1 cellular context compared by ENCODE assay signal in the genomic region with DNA sequence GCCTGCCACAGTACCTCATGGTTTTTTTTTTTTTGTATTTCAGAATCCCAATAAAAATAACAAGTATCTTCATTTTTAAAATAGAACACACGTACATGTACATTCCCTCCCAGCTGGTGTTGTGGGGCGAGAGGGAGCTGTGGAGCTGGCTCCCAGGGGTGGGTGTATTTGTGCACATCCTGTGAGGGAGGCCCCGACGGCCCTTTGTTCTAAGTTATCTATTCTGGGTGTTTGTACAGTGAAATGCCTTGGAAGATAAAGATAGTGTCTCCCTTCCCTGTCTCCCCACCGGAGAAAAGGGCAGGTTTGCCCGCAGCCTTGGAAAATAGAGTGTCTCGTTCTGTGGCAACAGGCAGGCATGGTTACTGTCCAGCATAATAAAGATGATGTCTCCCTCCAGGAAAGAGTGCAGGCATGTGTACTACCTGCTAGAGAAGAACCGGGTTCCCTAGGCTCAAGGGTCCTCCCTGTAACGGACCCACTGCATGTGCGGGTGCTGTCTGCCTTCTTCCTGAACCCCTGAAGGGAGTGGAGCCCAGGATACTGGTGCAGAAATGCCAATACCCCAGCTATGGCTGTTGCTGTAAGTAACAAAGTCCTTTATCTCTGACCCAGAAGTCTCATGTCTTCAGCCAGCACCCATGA.
A peak's percentile ranks its signal among the peaks of the same experiment; 100 is the strongest.
TF ChIP-seq lines count a peak whose summit lies in the region.

No MANE protein-coding gene starts in this region.

TF ChIP-seq in HepG2, 621 proteins besides CTCF, POLR2A, EP300 and RAD21 (continued from another document and continues in another):
- no peak for TF ChIP-seq MTERF4 (CRISPR knock-in tag; IDR thresholded peaks at IDR 0.05)
- no peak for TF ChIP-seq CEBPG (CRISPR knock-in tag; IDR thresholded peaks at IDR 0.05)
- TF ChIP-seq ZNF253 (CRISPR knock-in tag; IDR thresholded peaks at IDR 0.05; ENCODE audit: borderline replicate concordance): no peak
- no peak for TF ChIP-seq RFX3 (CRISPR knock-in tag; IDR thresholded peaks at IDR 0.05)
- no peak for TF ChIP-seq ATAD3A (CRISPR knock-in tag; IDR thresholded peaks at IDR 0.05)
- TF ChIP-seq, protein P1, sequence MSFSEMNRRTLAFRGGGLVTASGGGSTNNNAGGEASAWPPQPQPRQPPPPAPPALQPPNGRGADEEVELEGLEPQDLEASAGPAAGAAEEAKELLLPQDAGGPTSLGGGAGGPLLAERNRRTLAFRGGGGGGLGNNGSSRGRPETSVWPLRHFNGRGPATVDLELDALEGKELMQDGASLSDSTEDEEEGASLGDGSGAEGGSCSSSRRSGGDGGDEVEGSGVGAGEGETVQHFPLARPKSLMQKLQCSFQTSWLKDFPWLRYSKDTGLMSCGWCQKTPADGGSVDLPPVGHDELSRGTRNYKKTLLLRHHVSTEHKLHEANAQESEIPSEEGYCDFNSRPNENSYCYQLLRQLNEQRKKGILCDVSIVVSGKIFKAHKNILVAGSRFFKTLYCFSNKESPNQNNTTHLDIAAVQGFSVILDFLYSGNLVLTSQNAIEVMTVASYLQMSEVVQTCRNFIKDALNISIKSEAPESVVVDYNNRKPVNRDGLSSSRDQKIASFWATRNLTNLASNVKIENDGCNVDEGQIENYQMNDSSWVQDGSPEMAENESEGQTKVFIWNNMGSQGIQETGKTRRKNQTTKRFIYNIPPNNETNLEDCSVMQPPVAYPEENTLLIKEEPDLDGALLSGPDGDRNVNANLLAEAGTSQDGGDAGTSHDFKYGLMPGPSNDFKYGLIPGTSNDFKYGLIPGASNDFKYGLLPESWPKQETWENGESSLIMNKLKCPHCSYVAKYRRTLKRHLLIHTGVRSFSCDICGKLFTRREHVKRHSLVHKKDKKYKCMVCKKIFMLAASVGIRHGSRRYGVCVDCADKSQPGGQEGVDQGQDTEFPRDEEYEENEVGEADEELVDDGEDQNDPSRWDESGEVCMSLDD (CRISPR knock-in tag; IDR thresholded peaks at IDR 0.05; ENCODE audit: borderline replicate concordance): no peak
- no peak for TF ChIP-seq ELK4 (CRISPR knock-in tag; IDR thresholded peaks at IDR 0.05; ENCODE audit: borderline replicate concordance)
- no peak for TF ChIP-seq KDM5B (CRISPR knock-in tag; IDR thresholded peaks at IDR 0.05; ENCODE audit: borderline replicate concordance)
- TF ChIP-seq ETV5 (CRISPR knock-in tag; IDR thresholded peaks at IDR 0.05; ENCODE audit: borderline replicate concordance): peak; percentile 51; the same call in 1 of the 2 replicates
- no peak for TF ChIP-seq NFRKB (IDR thresholded peaks at IDR 0.05)
- no peak for TF ChIP-seq KAT7 (CRISPR knock-in tag; IDR thresholded peaks at IDR 0.05; ENCODE audit: borderline replicate concordance)
- no peak for TF ChIP-seq ERF (CRISPR knock-in tag; IDR thresholded peaks at IDR 0.05)
- no peak for TF ChIP-seq ZNF83 (CRISPR knock-in tag; IDR thresholded peaks at IDR 0.05; ENCODE audit: borderline replicate concordance)
- TF ChIP-seq FOXA3 (CRISPR knock-in tag; IDR thresholded peaks at IDR 0.05): peak; percentile 19; the same call in 1 of the 2 replicates
- peak; percentile 72 for TF ChIP-seq TCF7 (IDR thresholded peaks at IDR 0.05; ENCODE audit: low read depth)
- no peak for TF ChIP-seq ZNF7 (CRISPR knock-in tag; IDR thresholded peaks at IDR 0.05)
- no peak for TF ChIP-seq ZNF564 (CRISPR knock-in tag; IDR thresholded peaks at IDR 0.05)
- no peak for TF ChIP-seq TP53 (CRISPR knock-in tag; conservative IDR thresholded peaks at IDR 0.05)
- TF ChIP-seq ZNF367 (CRISPR knock-in tag; IDR thresholded peaks at IDR 0.05; ENCODE audit: borderline replicate concordance): no peak
- TF ChIP-seq SIX1 (CRISPR knock-in tag; IDR thresholded peaks at IDR 0.05; ENCODE audit: borderline replicate concordance): no peak
- no peak for TF ChIP-seq CENPX (CRISPR knock-in tag; IDR thresholded peaks at IDR 0.05)
- TF ChIP-seq ZNF607 (CRISPR knock-in tag; IDR thresholded peaks at IDR 0.05; ENCODE audit: borderline replicate concordance): no peak
- TF ChIP-seq TSC22D2 (CRISPR knock-in tag; IDR thresholded peaks at IDR 0.05; ENCODE audit: borderline replicate concordance): no peak
- TF ChIP-seq SP140L (CRISPR knock-in tag; IDR thresholded peaks at IDR 0.05; ENCODE audit: borderline replicate concordance): no peak
- TF ChIP-seq, protein P2, sequence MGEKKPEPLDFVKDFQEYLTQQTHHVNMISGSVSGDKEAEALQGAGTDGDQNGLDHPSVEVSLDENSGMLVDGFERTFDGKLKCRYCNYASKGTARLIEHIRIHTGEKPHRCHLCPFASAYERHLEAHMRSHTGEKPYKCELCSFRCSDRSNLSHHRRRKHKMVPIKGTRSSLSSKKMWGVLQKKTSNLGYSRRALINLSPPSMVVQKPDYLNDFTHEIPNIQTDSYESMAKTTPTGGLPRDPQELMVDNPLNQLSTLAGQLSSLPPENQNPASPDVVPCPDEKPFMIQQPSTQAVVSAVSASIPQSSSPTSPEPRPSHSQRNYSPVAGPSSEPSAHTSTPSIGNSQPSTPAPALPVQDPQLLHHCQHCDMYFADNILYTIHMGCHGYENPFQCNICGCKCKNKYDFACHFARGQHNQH (CRISPR knock-in tag; IDR thresholded peaks at IDR 0.05): 0 out of 2 replicates have a peak, but pooled peaks have one; percentile 15
- TF ChIP-seq, protein P3, sequence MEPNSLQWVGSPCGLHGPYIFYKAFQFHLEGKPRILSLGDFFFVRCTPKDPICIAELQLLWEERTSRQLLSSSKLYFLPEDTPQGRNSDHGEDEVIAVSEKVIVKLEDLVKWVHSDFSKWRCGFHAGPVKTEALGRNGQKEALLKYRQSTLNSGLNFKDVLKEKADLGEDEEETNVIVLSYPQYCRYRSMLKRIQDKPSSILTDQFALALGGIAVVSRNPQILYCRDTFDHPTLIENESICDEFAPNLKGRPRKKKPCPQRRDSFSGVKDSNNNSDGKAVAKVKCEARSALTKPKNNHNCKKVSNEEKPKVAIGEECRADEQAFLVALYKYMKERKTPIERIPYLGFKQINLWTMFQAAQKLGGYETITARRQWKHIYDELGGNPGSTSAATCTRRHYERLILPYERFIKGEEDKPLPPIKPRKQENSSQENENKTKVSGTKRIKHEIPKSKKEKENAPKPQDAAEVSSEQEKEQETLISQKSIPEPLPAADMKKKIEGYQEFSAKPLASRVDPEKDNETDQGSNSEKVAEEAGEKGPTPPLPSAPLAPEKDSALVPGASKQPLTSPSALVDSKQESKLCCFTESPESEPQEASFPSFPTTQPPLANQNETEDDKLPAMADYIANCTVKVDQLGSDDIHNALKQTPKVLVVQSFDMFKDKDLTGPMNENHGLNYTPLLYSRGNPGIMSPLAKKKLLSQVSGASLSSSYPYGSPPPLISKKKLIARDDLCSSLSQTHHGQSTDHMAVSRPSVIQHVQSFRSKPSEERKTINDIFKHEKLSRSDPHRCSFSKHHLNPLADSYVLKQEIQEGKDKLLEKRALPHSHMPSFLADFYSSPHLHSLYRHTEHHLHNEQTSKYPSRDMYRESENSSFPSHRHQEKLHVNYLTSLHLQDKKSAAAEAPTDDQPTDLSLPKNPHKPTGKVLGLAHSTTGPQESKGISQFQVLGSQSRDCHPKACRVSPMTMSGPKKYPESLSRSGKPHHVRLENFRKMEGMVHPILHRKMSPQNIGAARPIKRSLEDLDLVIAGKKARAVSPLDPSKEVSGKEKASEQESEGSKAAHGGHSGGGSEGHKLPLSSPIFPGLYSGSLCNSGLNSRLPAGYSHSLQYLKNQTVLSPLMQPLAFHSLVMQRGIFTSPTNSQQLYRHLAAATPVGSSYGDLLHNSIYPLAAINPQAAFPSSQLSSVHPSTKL (CRISPR knock-in tag; IDR thresholded peaks at IDR 0.05): peak; percentile 31; the same call in 1 of the 2 replicates
- TF ChIP-seq, protein P4, sequence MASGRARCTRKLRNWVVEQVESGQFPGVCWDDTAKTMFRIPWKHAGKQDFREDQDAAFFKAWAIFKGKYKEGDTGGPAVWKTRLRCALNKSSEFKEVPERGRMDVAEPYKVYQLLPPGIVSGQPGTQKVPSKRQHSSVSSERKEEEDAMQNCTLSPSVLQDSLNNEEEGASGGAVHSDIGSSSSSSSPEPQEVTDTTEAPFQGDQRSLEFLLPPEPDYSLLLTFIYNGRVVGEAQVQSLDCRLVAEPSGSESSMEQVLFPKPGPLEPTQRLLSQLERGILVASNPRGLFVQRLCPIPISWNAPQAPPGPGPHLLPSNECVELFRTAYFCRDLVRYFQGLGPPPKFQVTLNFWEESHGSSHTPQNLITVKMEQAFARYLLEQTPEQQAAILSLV (CRISPR knock-in tag; IDR thresholded peaks at IDR 0.05; ENCODE audit: borderline replicate concordance): no peak
- no peak for TF ChIP-seq ZNF260 (CRISPR knock-in tag; IDR thresholded peaks at IDR 0.05; ENCODE audit: borderline replicate concordance, low read depth)
- no peak for TF ChIP-seq THAP7 (CRISPR knock-in tag; IDR thresholded peaks at IDR 0.05)
- TF ChIP-seq ZBTB20 (CRISPR knock-in tag; IDR thresholded peaks at IDR 0.05; ENCODE audit: borderline replicate concordance, low read depth): no peak
- no peak for TF ChIP-seq ZNF674 (CRISPR knock-in tag; IDR thresholded peaks at IDR 0.05; ENCODE audit: low read depth)
- TF ChIP-seq ZNF577 (CRISPR knock-in tag; IDR thresholded peaks at IDR 0.05; ENCODE audit: borderline replicate concordance, low read depth): no peak
- TF ChIP-seq RXRA (CRISPR knock-in tag; IDR thresholded peaks at IDR 0.05): peak; percentile 31; the same call in 1 of the 2 replicates
- TF ChIP-seq ZNF737 (CRISPR knock-in tag; IDR thresholded peaks at IDR 0.05; ENCODE audit: borderline replicate concordance): no peak
- TF ChIP-seq, protein P5, sequence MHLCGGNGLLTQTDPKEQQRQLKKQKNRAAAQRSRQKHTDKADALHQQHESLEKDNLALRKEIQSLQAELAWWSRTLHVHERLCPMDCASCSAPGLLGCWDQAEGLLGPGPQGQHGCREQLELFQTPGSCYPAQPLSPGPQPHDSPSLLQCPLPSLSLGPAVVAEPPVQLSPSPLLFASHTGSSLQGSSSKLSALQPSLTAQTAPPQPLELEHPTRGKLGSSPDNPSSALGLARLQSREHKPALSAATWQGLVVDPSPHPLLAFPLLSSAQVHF (CRISPR knock-in tag; IDR thresholded peaks at IDR 0.05): no peak
- TF ChIP-seq, protein P6, sequence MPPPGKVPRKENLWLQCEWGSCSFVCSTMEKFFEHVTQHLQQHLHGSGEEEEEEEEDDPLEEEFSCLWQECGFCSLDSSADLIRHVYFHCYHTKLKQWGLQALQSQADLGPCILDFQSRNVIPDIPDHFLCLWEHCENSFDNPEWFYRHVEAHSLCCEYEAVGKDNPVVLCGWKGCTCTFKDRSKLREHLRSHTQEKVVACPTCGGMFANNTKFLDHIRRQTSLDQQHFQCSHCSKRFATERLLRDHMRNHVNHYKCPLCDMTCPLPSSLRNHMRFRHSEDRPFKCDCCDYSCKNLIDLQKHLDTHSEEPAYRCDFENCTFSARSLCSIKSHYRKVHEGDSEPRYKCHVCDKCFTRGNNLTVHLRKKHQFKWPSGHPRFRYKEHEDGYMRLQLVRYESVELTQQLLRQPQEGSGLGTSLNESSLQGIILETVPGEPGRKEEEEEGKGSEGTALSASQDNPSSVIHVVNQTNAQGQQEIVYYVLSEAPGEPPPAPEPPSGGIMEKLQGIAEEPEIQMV (CRISPR knock-in tag; IDR thresholded peaks at IDR 0.05; ENCODE audit: low read depth): no peak
- no peak for TF ChIP-seq ZNF331 (CRISPR knock-in tag; IDR thresholded peaks at IDR 0.05)
- TF ChIP-seq TEAD2 (CRISPR knock-in tag; IDR thresholded peaks at IDR 0.05): no peak
- no peak for TF ChIP-seq LRRFIP1 (CRISPR knock-in tag; conservative IDR thresholded peaks at IDR 0.05)
- no peak for TF ChIP-seq NKX3-1 (CRISPR knock-in tag; IDR thresholded peaks at IDR 0.05)
- TF ChIP-seq, protein P7, sequence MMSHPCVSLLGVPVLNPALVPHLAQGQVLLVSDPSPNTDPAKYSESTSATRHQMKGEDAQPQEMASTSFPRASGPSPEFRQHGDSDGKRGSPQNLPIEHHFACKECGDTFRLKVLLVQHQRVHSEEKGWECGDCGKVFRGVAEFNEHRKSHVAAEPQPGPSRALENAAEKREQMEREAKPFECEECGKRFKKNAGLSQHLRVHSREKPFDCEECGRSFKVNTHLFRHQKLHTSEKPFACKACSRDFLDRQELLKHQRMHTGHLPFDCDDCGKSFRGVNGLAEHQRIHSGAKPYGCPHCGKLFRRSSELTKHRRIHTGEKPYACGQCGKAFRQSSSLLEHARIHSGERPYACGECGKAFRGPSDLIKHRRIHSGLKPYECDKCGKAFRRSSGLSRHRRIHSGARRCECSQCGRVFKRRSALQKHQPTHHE (CRISPR knock-in tag; IDR thresholded peaks at IDR 0.05; ENCODE audit: borderline replicate concordance): no peak
- TF ChIP-seq SSRP1 (CRISPR knock-in tag; IDR thresholded peaks at IDR 0.05): no peak
- no peak for TF ChIP-seq ZNF33A (CRISPR knock-in tag; IDR thresholded peaks at IDR 0.05; ENCODE audit: borderline replicate concordance)
